In genomic region chr6:12476484-12476883, GRCh38 we compare ENCODE assay signal across 1 cellular context.
TF ChIP-seq lines count a peak whose summit lies in the region.

No MANE protein-coding gene starts in this region.

TF ChIP-seq in H1, 55 proteins besides CTCF, POLR2A, EP300 and RAD21 (continued from another document):
- TF ChIP-seq CHD7 (IDR thresholded peaks at IDR 0.05; ENCODE audit: insufficient replicate concordance, low read length) (no peak), EGR1 (IDR thresholded peaks at IDR 0.05; ENCODE audit: borderline replicate concordance, low read depth, low read length) (no peak), CBX5 (IDR thresholded peaks at IDR 0.05; ENCODE audit: low read depth, low read length) (no peak), USF2 (IDR thresholded peaks at IDR 0.05; ENCODE audit: low read length) (no peak), BACH1 (IDR thresholded peaks at IDR 0.05; ENCODE audit: low read length) (no peak), RXRA (IDR thresholded peaks at IDR 0.05; ENCODE audit: insufficient read depth, low read depth, low read length) (no peak), TAF7 (optimal IDR thresholded peaks at IDR 0.05; ENCODE audit: borderline replicate concordance, low read depth, low read length) (no peak), TEAD4 (IDR thresholded peaks at IDR 0.05; ENCODE audit: low read depth, low read length) (no peak)
